8 cellular contexts compared by ENCODE assay signal in genomic region chr14:35121887-35122695, GRCh38. TPM values are rescaled to one million over a fixed set of nuclear protein-coding genes. Genes with fewer than 3 reads are reported as not detected.
DNase-seq lines count a peak whose midpoint lies in the region; ATAC-seq and TF ChIP-seq lines count a peak whose summit lies in the region.

Gene PPP2R3C (minus strand): TSS chr14:35121990. CDS start chr14:35121959, 31 bp downstream.
Gene PRORP (plus strand): TSS chr14:35122552. CDS start chr14:35123246, 694 bp downstream.

- peaks cover 2% of the 10 kb centered on the region; the same call in 1 of the 2 replicates for H3K36me3 ChIP-seq in GM06990 (ENCODE audit: control insufficient read depth, insufficient read depth, low read length)

- no peaks in the 10 kb centered on the region for H3K27me3 Mint-ChIP-seq in activated naive CD4-positive, alpha-beta T cell treated with anti-CD3 and anti-CD28 coated beads, Interleukin-2, amount 50 U/mL, for 24 hours

- H3K4me3 ChIP-seq in GM06990 (replicated peaks; ENCODE audit: low read depth, low read length), result peak within 1 kb of the TSS; percentile 79

- H3K27ac ChIP-seq in temporal lobe (ENCODE audit: low read depth, low read length), result peak within 1 kb of the TSS; percentile 94

- H3K4me1 Mint-ChIP-seq in activated naive CD4-positive, alpha-beta T cell treated with anti-CD3 and anti-CD28 coated beads, Interleukin-2, amount 50 U/mL, for 24 hours, result peaks cover 69% of the 10 kb centered on the region

- peak within 1 kb of the TSS; percentile 100 for H3K27ac Mint-ChIP-seq in activated naive CD4-positive, alpha-beta T cell treated with anti-CD3 and anti-CD28 coated beads, Interleukin-2, amount 50 U/mL, for 24 hours

- no peaks in the 10 kb centered on the region for H3K9me3 Mint-ChIP-seq in activated naive CD4-positive, alpha-beta T cell treated with anti-CD3 and anti-CD28 coated beads, Interleukin-2, amount 50 U/mL, for 24 hours

- DNase-seq in GM06990 (ENCODE audit: extremely low read depth, insufficient read length) (peak; percentile 93), NCI-H1092 (lab: John Stamatoyannopoulos, UW) (peak; percentile 88), glomerular endothelial cell (ENCODE audit: extremely low read depth, low read depth, low spot score) (peak; percentile 84), occipital lobe (lab: John Stamatoyannopoulos, UW) (peak; percentile 81)

- H3K27me3 ChIP-seq in GM06990 (replicated peaks; ENCODE audit: control insufficient read depth, insufficient read depth, low read length), result no peaks in the 10 kb centered on the region

- peak within 1 kb of the TSS; percentile 97 for H3K4me3 Mint-ChIP-seq in activated naive CD4-positive, alpha-beta T cell treated with anti-CD3 and anti-CD28 coated beads, Interleukin-2, amount 50 U/mL, for 24 hours

- ATAC-seq in HG02588 (IDR thresholded peaks at IDR 0.05; ENCODE audit: unreplicated experiment) (peak; percentile 86), SK-N-SH treated with all-trans-retinoic acid at 6 μM for 48 hours (peak; percentile 92)

- no peak for TF ChIP-seq CTCF in GM06990 (IDR thresholded peaks at IDR 0.05; ENCODE audit: insufficient read depth, low read length, poor library complexity, severe bottlenecking)

- H3K36me3 Mint-ChIP-seq in activated naive CD4-positive, alpha-beta T cell treated with anti-CD3 and anti-CD28 coated beads, Interleukin-2, amount 50 U/mL, for 24 hours, result peaks cover 10% of the 10 kb centered on the region

TF ChIP-seq in SK-N-SH treated with all-trans-retinoic acid at 6 μM for 48 hours, 23 proteins besides CTCF, POLR2A, EP300 and RAD21:
- TF ChIP-seq CSDC2 (CRISPR knock-in tag; IDR thresholded peaks at IDR 0.05), result no peak
- no peak for TF ChIP-seq BACH2 (CRISPR knock-in tag; IDR thresholded peaks at IDR 0.05; ENCODE audit: borderline replicate concordance)
- TF ChIP-seq GLIS3 (CRISPR knock-in tag; IDR thresholded peaks at IDR 0.05), result no peak
- no peak for TF ChIP-seq ARNTL (CRISPR knock-in tag; IDR thresholded peaks at IDR 0.05; ENCODE audit: borderline replicate concordance, low read depth)
- no peak for TF ChIP-seq ESRRG (CRISPR knock-in tag; IDR thresholded peaks at IDR 0.05)
- no peak for TF ChIP-seq CREB5 (CRISPR knock-in tag; IDR thresholded peaks at IDR 0.05; ENCODE audit: low read depth)
- TF ChIP-seq, protein P1, sequence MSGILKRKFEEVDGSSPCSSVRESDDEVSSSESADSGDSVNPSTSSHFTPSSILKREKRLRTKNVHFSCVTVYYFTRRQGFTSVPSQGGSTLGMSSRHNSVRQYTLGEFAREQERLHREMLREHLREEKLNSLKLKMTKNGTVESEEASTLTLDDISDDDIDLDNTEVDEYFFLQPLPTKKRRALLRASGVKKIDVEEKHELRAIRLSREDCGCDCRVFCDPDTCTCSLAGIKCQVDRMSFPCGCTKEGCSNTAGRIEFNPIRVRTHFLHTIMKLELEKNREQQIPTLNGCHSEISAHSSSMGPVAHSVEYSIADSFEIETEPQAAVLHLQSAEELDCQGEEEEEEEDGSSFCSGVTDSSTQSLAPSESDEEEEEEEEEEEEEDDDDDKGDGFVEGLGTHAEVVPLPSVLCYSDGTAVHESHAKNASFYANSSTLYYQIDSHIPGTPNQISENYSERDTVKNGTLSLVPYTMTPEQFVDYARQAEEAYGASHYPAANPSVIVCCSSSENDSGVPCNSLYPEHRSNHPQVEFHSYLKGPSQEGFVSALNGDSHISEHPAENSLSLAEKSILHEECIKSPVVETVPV (CRISPR knock-in tag; IDR thresholded peaks at IDR 0.05), result no peak
- TF ChIP-seq ZFP30 (CRISPR knock-in tag; IDR thresholded peaks at IDR 0.05), result no peak
- no peak for TF ChIP-seq ZC3H10 (CRISPR knock-in tag; IDR thresholded peaks at IDR 0.05)
- TF ChIP-seq, protein P2, sequence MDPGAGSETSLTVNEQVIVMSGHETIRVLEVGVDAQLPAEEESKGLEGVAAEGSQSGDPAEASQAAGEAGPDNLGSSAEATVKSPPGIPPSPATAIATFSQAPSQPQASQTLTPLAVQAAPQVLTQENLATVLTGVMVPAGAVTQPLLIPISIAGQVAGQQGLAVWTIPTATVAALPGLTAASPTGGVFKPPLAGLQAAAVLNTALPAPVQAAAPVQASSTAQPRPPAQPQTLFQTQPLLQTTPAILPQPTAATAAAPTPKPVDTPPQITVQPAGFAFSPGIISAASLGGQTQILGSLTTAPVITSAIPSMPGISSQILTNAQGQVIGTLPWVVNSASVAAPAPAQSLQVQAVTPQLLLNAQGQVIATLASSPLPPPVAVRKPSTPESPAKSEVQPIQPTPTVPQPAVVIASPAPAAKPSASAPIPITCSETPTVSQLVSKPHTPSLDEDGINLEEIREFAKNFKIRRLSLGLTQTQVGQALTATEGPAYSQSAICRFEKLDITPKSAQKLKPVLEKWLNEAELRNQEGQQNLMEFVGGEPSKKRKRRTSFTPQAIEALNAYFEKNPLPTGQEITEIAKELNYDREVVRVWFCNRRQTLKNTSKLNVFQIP (CRISPR knock-in tag; IDR thresholded peaks at IDR 0.05; ENCODE audit: borderline replicate concordance, low read depth), result no peak
- TF ChIP-seq SNAI2 (CRISPR knock-in tag; IDR thresholded peaks at IDR 0.05), result no peak
- TF ChIP-seq OSR1 (CRISPR knock-in tag; IDR thresholded peaks at IDR 0.05), result no peak
- no peak for TF ChIP-seq TOX (CRISPR knock-in tag; IDR thresholded peaks at IDR 0.05; ENCODE audit: borderline replicate concordance)
- no peak for TF ChIP-seq ISL1 (CRISPR knock-in tag; IDR thresholded peaks at IDR 0.05)
- no peak for TF ChIP-seq RARB (CRISPR knock-in tag; IDR thresholded peaks at IDR 0.05)
- TF ChIP-seq ZFP3 (CRISPR knock-in tag; IDR thresholded peaks at IDR 0.05), result no peak
- no peak for TF ChIP-seq ZNF565 (CRISPR knock-in tag; conservative IDR thresholded peaks at IDR 0.05; ENCODE audit: low read depth)
- TF ChIP-seq PPARA (CRISPR knock-in tag; IDR thresholded peaks at IDR 0.05; ENCODE audit: borderline replicate concordance), result no peak

RNA-seq across cellular contexts. Expression of gene PPP2R3C, which starts in this region (rescaled TPM):
- total RNA-seq in glomerular endothelial cell (30.9 and 31.2 TPM in 2 replicates), occipital lobe (64.7 TPM), temporal lobe (52.1 TPM)

RNA-seq across cellular contexts. Expression of gene PRORP, which starts in this region (rescaled TPM):
- total RNA-seq in glomerular endothelial cell (24.8 and 58.6 TPM in 2 replicates), occipital lobe (21.7 TPM), temporal lobe (17.5 TPM)

Comparison
In these comparisons a context has a peak if more than half of its experiments do, and no peak if none do; other contexts are left out.
1. Peak in every context shown above with its lines: DNase-seq, ATAC-seq, H3K4me3 ChIP-seq and H3K27ac ChIP-seq.